In the genomic region with DNA sequence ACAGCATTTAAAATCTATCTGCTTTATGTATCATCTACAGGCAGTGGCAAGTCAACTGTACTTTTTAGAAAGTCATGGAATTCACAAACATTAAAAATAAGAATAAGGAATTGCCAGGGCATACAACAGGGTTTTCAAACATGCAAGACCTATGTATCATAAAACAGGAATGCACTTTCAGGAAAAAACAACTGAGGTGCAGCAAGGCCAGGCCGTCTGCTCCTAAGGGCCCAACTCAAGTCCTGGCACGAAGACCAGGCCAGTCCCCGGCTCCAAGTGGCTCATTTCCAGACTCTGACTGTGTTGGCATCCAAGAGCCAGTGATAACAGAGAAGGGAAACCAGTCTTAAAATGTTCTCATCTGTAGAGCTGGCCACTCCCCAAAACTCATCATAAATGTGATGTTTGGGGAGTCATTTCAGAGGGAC, we compare ENCODE assay signal across 11 cellular contexts. TPM values are rescaled to one million over a fixed set of nuclear protein-coding genes. Genes with fewer than 3 reads are reported as not detected.
DNase-seq lines count a peak whose midpoint lies in the region; TF ChIP-seq lines count a peak whose summit lies in the region.
"Had no signal": no experiment of that assay in that cellular context is flagged by ENCODE, and none has a peak within 500 bp of the region (broad histone marks: within the 10 kb centered on the region; RNA-seq: fewer than 3 reads in every experiment).

No MANE protein-coding gene starts in this region.

- intact Hi-C loops in Caco-2 (cut with micrococcal nuclease; ENCODE audit: unreplicated experiment), result no loop called here

- peak; percentile 90 for DNase-seq in DMS 273 (lab: John Stamatoyannopoulos, UW; ENCODE audit: unreplicated experiment)
- peak; percentile 94 for DNase-seq in adipocyte (ENCODE audit: low read depth)
- peak; percentile 80 for DNase-seq in glomerular endothelial cell (ENCODE audit: extremely low read depth, low read depth, low spot score)
- DNase-seq in renal cortical epithelial cell (ENCODE audit: low read depth), result peak; percentile 43
- no peak for DNase-seq in stimulated activated CD4-positive, alpha-beta T cell treated with anti-CD3 and anti-CD28 coated beads, Interleukin-2, amount 100 ng/mL, for 48 hours
- no peak for DNase-seq in COLO668 (lab: John Stamatoyannopoulos, UW; ENCODE audit: unreplicated experiment)
- no peak for DNase-seq in Caco-2
- DNase-seq in globus pallidus (ENCODE audit: low spot score), result no peak
- DNase-seq: activated B cell treated with CpG ODN at 0.5 μM for 24 hours, NCI-H526 had no signal

- H3K9me3 Mint-ChIP-seq in Caco-2 (ENCODE audit: unreplicated experiment), result no peaks in the 10 kb centered on the region
- H3K9me3 Mint-ChIP-seq: activated B cell treated with CpG ODN at 0.5 μM for 24 hours had no signal

- no peak overlapping the region for H3K4me3 Mint-ChIP-seq in Caco-2 (ENCODE audit: unreplicated experiment)
- H3K4me3 Mint-ChIP-seq: activated B cell treated with CpG ODN at 0.5 μM for 24 hours had no signal

- no peaks in the 10 kb centered on the region for H3K27me3 Mint-ChIP-seq in Caco-2 (ENCODE audit: insufficient read depth, unreplicated experiment)

- H3K27ac Mint-ChIP-seq in Caco-2 (ENCODE audit: unreplicated experiment), result no peak overlapping the region
- H3K27ac Mint-ChIP-seq: activated B cell treated with CpG ODN at 0.5 μM for 24 hours had no signal

- no peaks in the 10 kb centered on the region for H3K27me3 ChIP-seq in adipocyte (replicated peaks; ENCODE audit: control insufficient read depth, insufficient read depth, low read length)
- H3K27me3 ChIP-seq in Caco-2 (replicated peaks; ENCODE audit: control insufficient read depth, insufficient read depth, low read length), result no peaks in the 10 kb centered on the region

- H3K4me1 ChIP-seq in adipocyte (ENCODE audit: control insufficient read depth, insufficient read depth, low read length), result peaks cover 72% of the 10 kb centered on the region
- H3K4me1 ChIP-seq in Caco-2, result 0 out of 2 replicates have a peak, but pooled peaks cover 2% of the 10 kb centered on the region

- BruUV-seq in Caco-2 (replicated peaks; lab: Mats Ljungman, UMichigan), result no TSS peak

- peaks cover 1% of the 10 kb centered on the region for H3K36me3 Mint-ChIP-seq in Caco-2 (ENCODE audit: insufficient read depth, unreplicated experiment)

- peak overlapping the region; percentile 65 for H3K9ac ChIP-seq in adipocyte (ENCODE audit: low read length)

- peaks cover 4% of the 10 kb centered on the region for H3K4me1 Mint-ChIP-seq in Caco-2 (ENCODE audit: low read depth, unreplicated experiment)

- H3K4me3 ChIP-seq in adipocyte (ENCODE audit: low read length), result peak overlapping the region; percentile 21
- H3K4me3 ChIP-seq in Caco-2 (ENCODE audit: low read depth, low read length), result no peak overlapping the region
- H3K4me3 ChIP-seq: cardiac muscle cell had no signal

- H3K36me3 ChIP-seq in adipocyte (ENCODE audit: control insufficient read depth, insufficient read depth, low read length, severe bottlenecking), result no peaks in the 10 kb centered on the region
- no peaks in the 10 kb centered on the region for H3K36me3 ChIP-seq in Caco-2 (ENCODE audit: control insufficient read depth, insufficient read depth, low read length)
- H3K36me3 ChIP-seq: cardiac muscle cell had no signal

- POLR2A ChIA-PET in Caco-2 (lab: Charles Lee), result no interaction called here

- CTCF ChIA-PET in Caco-2 (lab: Charles Lee), result interaction anchor here (0.6 to 1.3 kb wide), 2 partner anchors 11 to 15 kb away, joined by 3 to 6 read pairs; no protein-coding TSS in a partner anchor

- no peak for TF ChIP-seq CTCF in Caco-2 (IDR thresholded peaks at IDR 0.05; ENCODE audit: insufficient read depth in 1 of 2, low read depth in 1 of 2, low read length in 1 of 2, severe bottlenecking in 1 of 2, unreplicated experiment in 1 of 2)

- no peaks in the 10 kb centered on the region for H3K9me3 ChIP-seq in adipocyte (ENCODE audit: control insufficient read depth, low read length)
- no peaks in the 10 kb centered on the region for H3K9me3 ChIP-seq in Caco-2

RNA-seq across cellular contexts. Expression of gene RFX2, which starts 7.1 kb away (rescaled TPM):
- total RNA-seq in glomerular endothelial cell (5.3 and 7.9 TPM in 2 replicates), renal cortical epithelial cell (3.0 and 3.9 TPM in 2 replicates), Caco-2 (2022) (9.3 and 10.2 TPM in 2 replicates)

RNA-seq across cellular contexts. Expression of gene ACSBG2, which starts 32.2 kb away (rescaled TPM):
- total RNA-seq in glomerular endothelial cell (not detected in 2 replicates), renal cortical epithelial cell (not detected in 2 replicates), Caco-2 (2022) (not detected in 2 replicates)
- total RNA-seq: activated B cell treated with CpG ODN at 0.5 μM for 24 hours, cardiac muscle cell had no signal

Comparison
In these comparisons a context has a peak if more than half of its experiments do, and no peak if none do; other contexts are left out.
1. DNase-seq: peak in DMS 273 (single experiment), adipocyte (single experiment), glomerular endothelial cell (single experiment) and renal cortical epithelial cell (single experiment); none in stimulated activated CD4-positive, alpha-beta T cell treated with anti-CD3 and anti-CD28 coated beads, Interleukin-2, amount 100 ng/mL, for 48 hours (0 of 2), COLO668 (single experiment), Caco-2 (0 of 2) and globus pallidus (single experiment).